9 cellular contexts compared by ENCODE assay signal in the genomic region with DNA sequence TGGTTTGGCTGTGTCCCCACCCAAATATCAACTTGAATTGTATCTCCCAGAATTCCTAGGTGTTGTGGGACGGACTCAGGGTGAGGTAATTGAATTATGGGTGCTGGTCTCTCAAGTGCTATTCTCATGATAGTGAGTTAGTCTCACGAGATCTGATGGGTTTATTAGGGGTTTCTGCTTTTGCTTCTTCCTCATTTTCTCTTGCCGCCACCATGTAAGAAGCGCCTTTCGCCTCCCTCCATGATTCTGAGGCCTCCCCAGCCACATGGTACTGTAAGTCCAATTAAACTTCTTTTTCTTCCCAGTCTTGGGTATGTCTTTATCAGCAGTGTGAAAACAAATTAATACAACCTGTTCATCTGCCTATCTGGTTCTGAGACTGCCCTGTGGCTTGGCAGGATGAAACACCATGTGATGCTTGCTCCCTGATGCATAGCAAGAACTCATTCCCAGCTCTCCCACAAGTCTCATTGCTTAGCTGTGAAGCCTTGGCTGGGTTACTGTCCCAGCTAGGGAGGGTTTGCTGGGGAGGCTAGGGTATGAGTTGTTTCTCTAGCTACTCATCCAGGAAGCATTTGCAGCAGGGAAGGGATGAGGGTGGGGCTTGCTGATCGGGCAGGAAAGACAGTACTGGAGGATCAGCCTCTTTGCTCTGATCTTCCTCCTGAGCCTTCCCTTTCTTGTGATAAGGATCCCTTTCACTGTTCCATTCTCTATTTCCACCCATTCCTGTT. TPM values are rescaled to one million over a fixed set of nuclear protein-coding genes. Genes with fewer than 3 reads are reported as not detected.
DNase-seq lines count a peak whose midpoint lies in the region; ATAC-seq, FAIRE-seq and TF ChIP-seq lines count a peak whose summit lies in the region.
"Had no signal": no experiment of that assay in that cellular context is flagged by ENCODE, and none has a peak within 500 bp of the region (broad histone marks: within the 10 kb centered on the region; RNA-seq: fewer than 3 reads in every experiment).

No MANE protein-coding gene starts in this region.

- CTCF ChIA-PET in AG04450 (lab: Charles Lee), result interaction anchor here (1.1 to 2.5 kb wide), 4 partner anchors 17 to 174 kb away, joined by 3 to 12 read pairs (median 4); no protein-coding TSS in a partner anchor

- FAIRE-seq in HTR-8/SVneo (lab: Jason Lieb, UNC) (no peak), bronchial epithelial cell (lab: Jason Lieb, UNC) (peak; percentile 99)

- peak overlapping the region; percentile 80 for H3K27ac ChIP-seq in AG04450 (ENCODE audit: low read depth, low read length)

- no peaks in the 10 kb centered on the region for H3K36me3 ChIP-seq in bronchial epithelial cell (ENCODE audit: control insufficient read depth, insufficient read depth, low read length)
- no peaks in the 10 kb centered on the region for H3K36me3 ChIP-seq in mucosa of descending colon (ENCODE audit: low read depth)

- H3K9me3 ChIP-seq in AG04450 (ENCODE audit: control insufficient read depth, insufficient read depth, low read length), result peaks cover 11% of the 10 kb centered on the region
- peaks cover 7% of the 10 kb centered on the region for H3K9me3 ChIP-seq in mucosa of descending colon

- peaks cover 4% of the 10 kb centered on the region for H3K4me1 ChIP-seq in mucosa of descending colon (ENCODE audit: low read depth)

- H3K27me3 ChIP-seq in AG04450 (ENCODE audit: control insufficient read depth, insufficient read depth, low read length) (no peaks in the 10 kb centered on the region), bronchial epithelial cell (ENCODE audit: control insufficient read depth, insufficient read depth, low read length) (no peaks in the 10 kb centered on the region)

- H3K4me3 ChIP-seq in AG04450 (ENCODE audit: low read depth, low read length) (peak overlapping the region; percentile 27; the same call in 1 of the 2 replicates), bronchial epithelial cell (ENCODE audit: low read depth, low read length) (peak overlapping the region; percentile 26), mucosa of descending colon (no peak overlapping the region)

- peak; percentile 68 for DNase-seq in AG04450 (ENCODE audit: low read depth, low spot score)
- peak; percentile 40 for DNase-seq in HTR-8/SVneo (ENCODE audit: insufficient read length, low spot score)
- DNase-seq in bronchial epithelial cell (ENCODE audit: low read depth), result peak; percentile 97
- DNase-seq in mucosa of descending colon, result peak in 2 of 3 donors; percentile 44 to 61
- no peak for DNase-seq in inferior parietal cortex (ENCODE audit: extremely low spot score)
- no peak for DNase-seq in GM19238 (ENCODE audit: insufficient read length, low spot score)
- DNase-seq in NCI-H446 treated with DMSO at 0.1 percent for 48 hours (lab: John Stamatoyannopoulos, UW), result no peak
- DNase-seq: activated naive CD4-positive, alpha-beta T cell treated with Interleukin-2 at 50 U/mL for 16 hours had no signal

- no peak for TF ChIP-seq CTCF in AG04450 (IDR thresholded peaks at IDR 0.05; ENCODE audit: low read depth, low read length)
- TF ChIP-seq CTCF in bronchial epithelial cell (IDR thresholded peaks at IDR 0.05; ENCODE audit: insufficient read depth, low read length, severe bottlenecking), result no peak
- no peak for TF ChIP-seq CTCF in mucosa of descending colon (IDR thresholded peaks at IDR 0.05)

- ATAC-seq in mucosa of descending colon (peak; percentile 23), GM18502 (IDR thresholded peaks at IDR 0.05; ENCODE audit: poor library complexity, unreplicated experiment) (no peak)

- POLR2A ChIA-PET in AG04450 (lab: Yijun Ruan, JAX), result no interaction called here

- intact Hi-C loops in mucosa of descending colon (cut with DNase I, micrococcal nuclease), result no loop called here

RNA-seq across cellular contexts. Expression of a gene that starts 3.7 kb away (rescaled TPM):
- 74.3 and 74.4 TPM in 2 replicates for polyA plus RNA-seq in AG04450 (2011; rRNA removed)
- polyA minus RNA-seq in AG04450 (2011; rRNA and poly(A)+ RNA removed), result 50.5 and 66.2 TPM in 2 replicates
- total RNA-seq in bronchial epithelial cell (310 and 317 TPM in 2 replicates), mucosa of descending colon (100 to 1,000 TPM; 197 to 409 (median 403) TPM)

RNA-seq across cellular contexts. Expression of a gene that starts 43.9 kb away (rescaled TPM):
- polyA plus RNA-seq in AG04450 (2011; rRNA removed), result 29.9 and 39.0 TPM in 2 replicates
- 10.2 and 31.0 TPM in 2 replicates for polyA minus RNA-seq in AG04450 (2011; rRNA and poly(A)+ RNA removed)
- total RNA-seq in bronchial epithelial cell (48.6 and 49.0 TPM in 2 replicates), mucosa of descending colon (10 to 100 TPM; 21.3 to 39.6 (median 30.0) TPM)

Comparison
In these comparisons a context has a peak if more than half of its experiments do, and no peak if none do; other contexts are left out.
1. DNase-seq: peak in AG04450 (single experiment), HTR-8/SVneo (single experiment), bronchial epithelial cell (single experiment) and mucosa of descending colon (2 of 3); none in inferior parietal cortex (single experiment), GM19238 (single experiment) and NCI-H446 treated with DMSO at 0.1 percent for 48 hours (single experiment).